25 cellular contexts compared by ENCODE assay signal in genomic region chr4:33941854-33942253, GRCh38.
A peak's percentile ranks its signal among the peaks of the same experiment; 100 is the strongest.
DNase-seq lines count a peak whose midpoint lies in the region; ATAC-seq and TF ChIP-seq lines count a peak whose summit lies in the region.
"Had no signal": no experiment of that assay in that cellular context is flagged by ENCODE, and none has a peak within 500 bp of the region (broad histone marks: within the 10 kb centered on the region; RNA-seq: fewer than 3 reads in every experiment).

No MANE protein-coding gene starts in this region.

- no peak overlapping the region for H3K4me2 ChIP-seq in osteoblast (ENCODE audit: insufficient read depth, low read length)

- H3K27me3 Mint-ChIP-seq in stimulated activated memory B cell treated with anti-CD40 and anti-IgM and Interleukin-4, amounts not matched to agents 10 μg/mL and 1 μg/mL and 100 μg/mL, for 72 hours = no peaks in the 10 kb centered on the region
- H3K27me3 Mint-ChIP-seq in activated naive CD4-positive, alpha-beta T cell treated with anti-CD3 and anti-CD28 coated beads, Interleukin-2, amount 10 ng/mL, durations not matched to agents 7 days and 5 days = no peaks in the 10 kb centered on the region
- H3K27me3 Mint-ChIP-seq: CD8-positive, alpha-beta memory T cell had no signal

- no peak overlapping the region for H2AFZ ChIP-seq in osteoblast (ENCODE audit: low read length)
- H2AFZ ChIP-seq: GM23248 had no signal

- no peak for TF ChIP-seq EP300 in Ishikawa (IDR thresholded peaks at IDR 0.05; ENCODE audit: borderline replicate concordance)

- H3K27ac Mint-ChIP-seq in stimulated activated memory B cell treated with anti-CD40 and anti-IgM and Interleukin-4, amounts not matched to agents 10 μg/mL and 1 μg/mL and 100 μg/mL, for 72 hours = no peak overlapping the region
- no peak overlapping the region for H3K27ac Mint-ChIP-seq in activated naive CD4-positive, alpha-beta T cell treated with anti-CD3 and anti-CD28 coated beads, Interleukin-2, amount 10 ng/mL, durations not matched to agents 7 days and 5 days
- H3K27ac Mint-ChIP-seq: CD14-positive monocyte; CD8-positive, alpha-beta memory T cell; H9 had no signal

- no peaks in the 10 kb centered on the region for H3K4me1 ChIP-seq in osteoblast (ENCODE audit: insufficient read depth, low read length)
- H3K4me1 ChIP-seq: SJCRH30 had no signal

- peaks cover 3% of the 10 kb centered on the region for H3K9me3 Mint-ChIP-seq in stimulated activated memory B cell treated with anti-CD40 and anti-IgM and Interleukin-4, amounts not matched to agents 10 μg/mL and 1 μg/mL and 100 μg/mL, for 72 hours
- H3K9me3 Mint-ChIP-seq in activated naive CD4-positive, alpha-beta T cell treated with anti-CD3 and anti-CD28 coated beads, Interleukin-2, amount 10 ng/mL, durations not matched to agents 7 days and 5 days = peaks cover 8% of the 10 kb centered on the region
- H3K9me3 Mint-ChIP-seq: H9 had no signal

- peak; percentile 20 for DNase-seq in NCI-H1105 treated with DMSO at 0.1 percent for 48 hours (lab: John Stamatoyannopoulos, UW)
- DNase-seq in NCI-H1105 (lab: John Stamatoyannopoulos, UW) = no peak
- peak; percentile 35 for DNase-seq in SK-N-DZ (ENCODE audit: low spot score)
- DNase-seq in epithelial cell of esophagus (ENCODE audit: low read depth) = peak; percentile 18
- DNase-seq in osteoblast (ENCODE audit: insufficient read length, low spot score, missing footprints) = no peak
- DNase-seq in activated naive CD4-positive, alpha-beta T cell treated with anti-CD3 and anti-CD28 coated beads, Interleukin-2, amount 10 ng/mL, durations not matched to agents 7 days and 5 days = no peak
- DNase-seq: 8988T; ACHN; BE2C; CD8-positive, alpha-beta memory T cell; GM23248; H9; KG1; MM.1S; NCI-H1417 treated with DMSO at 0.1 percent for 48 hours; NCI-H1694 treated with DMSO at 0.1 percent for 48 hours; NCI-H2081; NCI-H446 treated with DMSO at 0.1 percent for 48 hours; NCI-H526; T-helper 1 cell had no signal

- H3K4me3 Mint-ChIP-seq in stimulated activated memory B cell treated with anti-CD40 and anti-IgM and Interleukin-4, amounts not matched to agents 10 μg/mL and 1 μg/mL and 100 μg/mL, for 72 hours = no peak overlapping the region
- no peak overlapping the region for H3K4me3 Mint-ChIP-seq in activated naive CD4-positive, alpha-beta T cell treated with anti-CD3 and anti-CD28 coated beads, Interleukin-2, amount 10 ng/mL, durations not matched to agents 7 days and 5 days
- H3K4me3 Mint-ChIP-seq: CD14-positive monocyte; CD8-positive, alpha-beta memory T cell; H9 had no signal

- no peaks in the 10 kb centered on the region for H3K36me3 ChIP-seq in osteoblast (ENCODE audit: insufficient read depth, low read length)
- H3K36me3 ChIP-seq: BE2C, SJCRH30 had no signal

- TF ChIP-seq RAD21 in Ishikawa (IDR thresholded peaks at IDR 0.05; ENCODE audit: low read depth) = no peak

- H3K9me3 ChIP-seq in osteoblast (ENCODE audit: low read depth, low read length) = peaks cover 3% of the 10 kb centered on the region
- H3K9me3 ChIP-seq: BE2C, SJCRH30 had no signal

- no peak overlapping the region for H3K27ac ChIP-seq in osteoblast (ENCODE audit: low read depth, low read length)
- H3K27ac ChIP-seq: GM23248, SJCRH30 had no signal

- no peaks in the 10 kb centered on the region for H3K79me2 ChIP-seq in osteoblast (ENCODE audit: insufficient read depth, low read length)

- no peaks in the 10 kb centered on the region for H3K27me3 ChIP-seq in osteoblast (ENCODE audit: insufficient read depth, low read length)
- H3K27me3 ChIP-seq: BE2C, SJCRH30 had no signal

- no peak for TF ChIP-seq CTCF in epithelial cell of esophagus (IDR thresholded peaks at IDR 0.05; ENCODE audit: insufficient read depth, low read depth, low read length, missing control alignments)
- no peak for TF ChIP-seq CTCF in osteoblast (IDR thresholded peaks at IDR 0.05; ENCODE audit: extremely low read depth, low read depth, low read length)

- ATAC-seq in stimulated activated memory B cell treated with anti-CD40 and anti-IgM and Interleukin-4, amounts not matched to agents 10 μg/mL and 1 μg/mL and 100 μg/mL, for 72 hours = no peak
- ATAC-seq: Right ventricle myocardium inferior had no signal

- CTCF ChIA-PET in activated naive CD4-positive, alpha-beta T cell treated with anti-CD3 and anti-CD28 coated beads, Interleukin-2, amount 10 ng/mL, durations not matched to agents 7 days and 5 days (lab: Charles Lee) = no interaction called here

- no peaks in the 10 kb centered on the region for H4K20me1 ChIP-seq in osteoblast (ENCODE audit: insufficient read depth, low read length)

- H3K4me1 Mint-ChIP-seq in stimulated activated memory B cell treated with anti-CD40 and anti-IgM and Interleukin-4, amounts not matched to agents 10 μg/mL and 1 μg/mL and 100 μg/mL, for 72 hours = no peaks in the 10 kb centered on the region
- no peaks in the 10 kb centered on the region for H3K4me1 Mint-ChIP-seq in activated naive CD4-positive, alpha-beta T cell treated with anti-CD3 and anti-CD28 coated beads, Interleukin-2, amount 10 ng/mL, durations not matched to agents 7 days and 5 days
- H3K4me1 Mint-ChIP-seq: CD14-positive monocyte; CD8-positive, alpha-beta memory T cell; H9 had no signal

- H3K4me3 ChIP-seq in epithelial cell of esophagus (ENCODE audit: low read length) (no peak overlapping the region), osteoblast (ENCODE audit: insufficient read depth, low read length) (no peak overlapping the region)
- H3K4me3 ChIP-seq: GM23248, SJCRH30 had no signal

- no peaks in the 10 kb centered on the region for H3K36me3 Mint-ChIP-seq in stimulated activated memory B cell treated with anti-CD40 and anti-IgM and Interleukin-4, amounts not matched to agents 10 μg/mL and 1 μg/mL and 100 μg/mL, for 72 hours
- H3K36me3 Mint-ChIP-seq in activated naive CD4-positive, alpha-beta T cell treated with anti-CD3 and anti-CD28 coated beads, Interleukin-2, amount 10 ng/mL, durations not matched to agents 7 days and 5 days = no peaks in the 10 kb centered on the region
- H3K36me3 Mint-ChIP-seq: CD14-positive monocyte; CD8-positive, alpha-beta memory T cell had no signal

TF ChIP-seq in Ishikawa, 13 proteins besides CTCF, POLR2A, EP300 and RAD21:
- TF ChIP-seq NFIC (IDR thresholded peaks at IDR 0.05) (peak; percentile 28; the same call in 1 of the 2 replicates), TAF1 (IDR thresholded peaks at IDR 0.05; ENCODE audit: low read depth) (no peak)

Comparison
In these comparisons a context has a peak if more than half of its experiments do, and no peak if none do; other contexts are left out.
1. DNase-seq: peak in NCI-H1105 treated with DMSO at 0.1 percent for 48 hours (single experiment), SK-N-DZ (single experiment) and epithelial cell of esophagus (single experiment); none in NCI-H1105 (single experiment), osteoblast (single experiment) and activated naive CD4-positive, alpha-beta T cell treated with anti-CD3 and anti-CD28 coated beads, Interleukin-2, amount 10 ng/mL, durations not matched to agents 7 days and 5 days (single experiment).